ENCODE assay signal across 26 cellular contexts in genomic region chr14:62118871-62119270, GRCh38.
"Had no signal": no experiment of that assay in that cellular context is flagged by ENCODE, and none has a peak within 500 bp of the region (broad histone marks: within the 10 kb centered on the region; RNA-seq: fewer than 3 reads in every experiment).

No MANE protein-coding gene starts in this region.

- ATAC-seq: foreskin keratinocyte, heart left ventricle, left lung, lower lobe of right lung, pancreas, psoas muscle, T-cell had no signal

- H3K27ac Mint-ChIP-seq: activated naive CD4-positive, alpha-beta T cell treated with anti-CD3 and anti-CD28 coated beads, Interleukin-2, amount 10 ng/mL, durations not matched to agents 7 days and 5 days; activated naive CD8-positive, alpha-beta T cell treated with anti-CD3 and anti-CD28 coated beads, Interleukin-2, amount 10 ng/mL, durations not matched to agents 7 days and 5 days; activated T-helper 1 cell treated with anti-CD3 and anti-CD28 coated beads, Interleukin-12 subunit alpha, Interleukin-12 subunit beta, Interleukin-2, Interleukin-4 antibody, amounts not matched to agents 30 ng/mL and 10 ng/mL and 1 ng/mL, durations not matched to agents 14 hours and 24 hours and 36 hours; immature natural killer cell; nephron progenitor cell had no signal

- FAIRE-seq: pancreas had no signal

- H3K9me3 ChIP-seq: ascending aorta, esophagus muscularis mucosa, heart left ventricle, left lung, lower lobe of right lung, pancreas, psoas muscle, suprapubic skin, tibial artery had no signal

- H3K27ac ChIP-seq: ascending aorta, brain microvascular endothelial cell, esophagus muscularis mucosa, foreskin keratinocyte, heart left ventricle, left lung, lower lobe of right lung, pancreas, psoas muscle, suprapubic skin, tibial artery had no signal

- H3K4me1 ChIP-seq: ascending aorta, foreskin keratinocyte, psoas muscle had no signal

- DNase-seq: activated CD4-positive, alpha-beta T cell treated with anti-CD3 and anti-CD28 coated beads for 4 hours; activated CD4-positive, alpha-beta T cell treated with anti-CD3 and anti-CD28 coated beads, Interleukin-2, amount 50 U/mL, for 4 hours; activated CD4-positive, CD25-positive, alpha-beta regulatory T cell; activated effector memory CD4-positive, alpha-beta T cell treated with anti-CD3 and anti-CD28 coated beads, Interleukin-2, amount 50 U/mL, for 16 hours; activated naive CD4-positive, alpha-beta T cell treated with anti-CD3 and anti-CD28 coated beads, Interleukin-2, amount 10 ng/mL, durations not matched to agents 7 days and 5 days; activated naive CD8-positive, alpha-beta T cell treated with anti-CD3 and anti-CD28 coated beads, Interleukin-2, amount 10 ng/mL, durations not matched to agents 7 days and 5 days; brain microvascular endothelial cell; heart left ventricle; immature natural killer cell; left lung; lower lobe of right lung; mesenchymal stem cell; nephron progenitor cell; nucleus accumbens; pancreas; psoas muscle; stimulated activated CD4-positive, alpha-beta T cell treated with anti-CD3 and anti-CD28 coated beads, Interleukin-1b, Interleukin-23, amount 100 ng/mL, for 48 hours; stimulated activated naive CD4-positive, alpha-beta T cell; T-cell; tibial artery had no signal

- H3K4me2 ChIP-seq: smooth muscle cell had no signal

- H3K4me3 Mint-ChIP-seq: activated naive CD4-positive, alpha-beta T cell treated with anti-CD3 and anti-CD28 coated beads, Interleukin-2, amount 10 ng/mL, durations not matched to agents 7 days and 5 days; activated naive CD8-positive, alpha-beta T cell treated with anti-CD3 and anti-CD28 coated beads, Interleukin-2, amount 10 ng/mL, durations not matched to agents 7 days and 5 days; activated T-helper 1 cell treated with anti-CD3 and anti-CD28 coated beads, Interleukin-12 subunit alpha, Interleukin-12 subunit beta, Interleukin-2, Interleukin-4 antibody, amounts not matched to agents 30 ng/mL and 10 ng/mL and 1 ng/mL, durations not matched to agents 14 hours and 24 hours and 36 hours had no signal

- H3K36me3 Mint-ChIP-seq: activated naive CD4-positive, alpha-beta T cell treated with anti-CD3 and anti-CD28 coated beads, Interleukin-2, amount 10 ng/mL, durations not matched to agents 7 days and 5 days; activated naive CD8-positive, alpha-beta T cell treated with anti-CD3 and anti-CD28 coated beads, Interleukin-2, amount 10 ng/mL, durations not matched to agents 7 days and 5 days; T-cell had no signal

- H3K4me3 ChIP-seq: ascending aorta, esophagus muscularis mucosa, heart left ventricle, left lung, lower lobe of right lung, psoas muscle, smooth muscle cell, suprapubic skin, tibial artery had no signal

- H3K36me3 ChIP-seq: ascending aorta, brain microvascular endothelial cell, esophagus muscularis mucosa, heart left ventricle, left lung, lower lobe of right lung, pancreas, suprapubic skin, tibial artery had no signal

- H3K9me3 Mint-ChIP-seq: activated naive CD4-positive, alpha-beta T cell treated with anti-CD3 and anti-CD28 coated beads, Interleukin-2, amount 10 ng/mL, durations not matched to agents 7 days and 5 days; activated naive CD8-positive, alpha-beta T cell treated with anti-CD3 and anti-CD28 coated beads, Interleukin-2, amount 10 ng/mL, durations not matched to agents 7 days and 5 days; activated T-helper 1 cell treated with anti-CD3 and anti-CD28 coated beads, Interleukin-12 subunit alpha, Interleukin-12 subunit beta, Interleukin-2, Interleukin-4 antibody, amounts not matched to agents 30 ng/mL and 10 ng/mL and 1 ng/mL, durations not matched to agents 14 hours and 24 hours and 36 hours; nephron progenitor cell; T-cell had no signal

- H3K27me3 ChIP-seq: ascending aorta had no signal
